Comparison of ENCODE assay signal across 7 cellular contexts in the genomic region with DNA sequence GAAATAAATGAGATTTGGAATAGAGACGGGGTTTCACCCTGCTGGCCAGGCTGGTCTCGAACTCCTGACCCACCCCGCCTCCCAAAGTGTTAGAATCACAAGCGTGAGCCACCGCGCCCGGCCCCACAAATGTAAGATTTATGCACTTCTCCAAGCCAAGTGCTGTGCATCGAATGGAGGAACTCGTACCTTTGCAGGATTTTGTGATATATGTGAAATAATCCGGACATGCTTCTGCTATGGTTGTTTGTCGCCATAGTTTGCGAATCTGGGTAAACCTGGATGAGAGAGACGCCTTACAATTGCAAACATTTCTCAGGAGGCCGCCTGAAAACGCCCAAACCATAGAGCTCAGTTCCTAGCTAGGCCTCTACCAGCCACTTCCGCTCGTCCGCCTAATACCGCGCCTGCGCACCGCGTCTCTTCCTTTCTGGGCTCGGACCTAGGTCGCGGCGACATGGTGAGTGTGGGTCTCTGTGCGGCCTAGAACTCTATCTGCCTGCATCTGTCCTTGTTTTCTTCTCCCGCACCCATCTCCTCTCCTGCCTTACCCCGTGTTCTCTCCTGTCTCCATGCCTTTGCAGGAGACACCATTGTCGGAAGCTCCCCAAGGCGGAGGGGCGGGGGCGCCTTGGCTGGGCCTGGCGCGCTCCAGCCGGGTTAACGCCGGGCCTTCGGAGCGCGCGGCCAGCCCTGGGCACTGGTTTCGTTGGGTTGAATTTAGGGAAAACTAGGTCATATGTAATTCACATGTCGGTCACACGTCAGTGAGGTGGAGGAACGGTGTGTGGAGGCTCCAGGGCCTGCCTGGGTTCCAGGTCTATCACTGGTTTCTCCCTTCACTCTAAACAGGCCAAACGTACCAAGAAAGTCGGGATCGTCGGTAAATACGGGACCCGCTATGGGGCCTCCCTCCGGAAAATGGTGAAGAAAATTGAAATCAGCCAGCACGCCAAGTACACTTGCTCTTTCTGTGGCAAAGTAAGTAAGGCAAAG.
DNase-seq lines count a peak whose midpoint lies in the region; ATAC-seq lines count a peak whose summit lies in the region.

A gene (plus strand): TSS at position 427 of the 996 bp plus-strand sequence. CDS start 31 bp downstream, at position 458.

- ATAC-seq in GM18508 (IDR thresholded peaks at IDR 0.05; ENCODE audit: insufficient read depth, unreplicated experiment): peak; percentile 80
- ATAC-seq in HG03025 (IDR thresholded peaks at IDR 0.05; ENCODE audit: low FRiP score, unreplicated experiment): peak; percentile 72

- DNase-seq in NCI-H2081 (lab: John Stamatoyannopoulos, UW) (peak; percentile 92 to 96), T1000 (lab: John Stamatoyannopoulos, UW) (peak; percentile 77), astrocyte of the hippocampus (ENCODE audit: low read depth, low spot score) (peak; percentile 98), hippocampal formation (lab: John Stamatoyannopoulos, UW) (peak; percentile 90 to 95), retina (peak; percentile 98)

Comparison
In these comparisons a context has a peak if more than half of its experiments do, and no peak if none do; other contexts are left out.
1. Peak in every context shown above with its lines: DNase-seq and ATAC-seq.